1 cellular context compared by ENCODE assay signal in genomic region chr15:57248074-57248473, GRCh38.
TF ChIP-seq lines count a peak whose summit lies in the region.

No MANE protein-coding gene starts in this region.

TF ChIP-seq in A549, 52 proteins besides CTCF, POLR2A, EP300 and RAD21 (continued from another document):
- TF ChIP-seq ELK1 (IDR thresholded peaks at IDR 0.05; ENCODE audit: low read depth, low read length) (no peak), SMC3 (IDR thresholded peaks at IDR 0.05) (no peak), CBX2 (IDR thresholded peaks at IDR 0.05; ENCODE audit: borderline replicate concordance, low read depth) (no peak), MYC (IDR thresholded peaks at IDR 0.05; ENCODE audit: borderline replicate concordance, low read length) (no peak), EHMT2 (IDR thresholded peaks at IDR 0.05; ENCODE audit: low read depth) (no peak), CEBPB (IDR thresholded peaks at IDR 0.05) (no peak), POLR2AphosphoS2 (conservative IDR thresholded peaks at IDR 0.05; ENCODE audit: low read length) (no peak)
TF ChIP-seq in A549: peak in this region for 0.
